ENCODE assay signal across 15 cellular contexts in the genomic region with DNA sequence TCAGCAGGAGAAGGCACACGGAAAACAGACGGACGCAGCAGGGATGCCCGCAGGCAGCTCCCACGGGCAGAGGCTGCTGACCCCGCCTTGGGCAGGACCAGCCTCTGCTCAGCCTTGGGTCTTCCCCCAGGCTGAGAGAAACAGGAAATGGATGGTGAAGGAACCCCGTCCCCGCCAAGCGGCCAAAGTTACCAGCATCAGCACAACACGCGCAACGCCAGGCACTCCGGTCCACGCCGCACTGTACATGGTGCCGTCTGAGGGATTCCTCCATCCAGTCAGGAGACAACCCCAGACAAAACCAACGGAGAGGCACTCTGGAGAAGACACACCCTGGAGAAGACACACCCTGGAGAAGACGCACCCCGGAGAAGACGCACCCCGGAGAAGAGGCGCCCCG. TPM values are rescaled to one million over a fixed set of nuclear protein-coding genes. Genes with fewer than 3 reads are reported as not detected.
DNase-seq lines count a peak whose midpoint lies in the region; ATAC-seq and TF ChIP-seq lines count a peak whose summit lies in the region.
"Had no signal": no experiment of that assay in that cellular context is flagged by ENCODE, and none has a peak within 500 bp of the region (broad histone marks: within the 10 kb centered on the region; RNA-seq: fewer than 3 reads in every experiment).

No MANE protein-coding gene starts in this region.

- TF ChIP-seq CTCF in RWPE1 (conservative IDR thresholded peaks at IDR 0.05; ENCODE audit: low read depth): no peak

- H3K23ac ChIP-seq in neuronal stem cell (ENCODE audit: low read depth, low read length, poor library complexity): no peak overlapping the region

- no peaks in the 10 kb centered on the region for H3K27me3 ChIP-seq in neuronal stem cell (ENCODE audit: control insufficient read depth in 3 of 3, insufficient read depth in 3 of 3, low read depth in 1 of 3, low read length in 3 of 3)
- no peaks in the 10 kb centered on the region for H3K27me3 ChIP-seq in MG63
- H3K27me3 ChIP-seq: BLaER1 treated with 17β-estradiol and CSF1 and Interleukin-3, amounts not matched to agents 10 nM and 100 nM had no signal

- no peak overlapping the region for H2BK5ac ChIP-seq in neuronal stem cell (ENCODE audit: low read length)

- peak; percentile 70 for DNase-seq in Right ventricle myocardium inferior (ENCODE audit: missing footprints)
- no peak for DNase-seq in Right ventricle myocardium superior
- no peak for DNase-seq in RWPE1 (ENCODE audit: low spot score)
- DNase-seq in neuronal stem cell (ENCODE audit: low spot score): no peak
- DNase-seq in MG63: no peak
- DNase-seq in NCI-H2196 (lab: John Stamatoyannopoulos, UW; ENCODE audit: unreplicated experiment): no peak
- DNase-seq in T1000 (lab: John Stamatoyannopoulos, UW): no peak
- DNase-seq: 8988T; Calu3; CD8-positive, alpha-beta T cell; DMS79 treated with DMSO at 0.1 percent for 48 hours; GF-D8; GOT3 had no signal

- CTCF ChIA-PET in RWPE1 (lab: Yijun Ruan, JAX): no interaction called here

- H3K4ac ChIP-seq in neuronal stem cell (ENCODE audit: low read length): no peak overlapping the region

- ATAC-seq in Right ventricle myocardium inferior: no peak
- ATAC-seq in Right ventricle myocardium superior (ENCODE audit: poor library complexity): no peak
- ATAC-seq: CD8-positive, alpha-beta T cell had no signal

- H3K14ac ChIP-seq in neuronal stem cell (ENCODE audit: low read length): no peak overlapping the region

- H3K4me3 ChIP-seq in neuronal stem cell (ENCODE audit: low read length in 2 of 2) (no peak overlapping the region), MG63 (no peak overlapping the region)
- H3K4me3 ChIP-seq: BLaER1 treated with 17β-estradiol and CSF1 and Interleukin-3, amounts not matched to agents 10 nM and 100 nM; HAP-1 had no signal

- no peak overlapping the region for H2BK15ac ChIP-seq in neuronal stem cell (ENCODE audit: low read length)

- H3K9me3 ChIP-seq in neuronal stem cell (replicated peaks in 1 of 2; ENCODE audit: control insufficient read depth in 2 of 2, insufficient read depth in 1 of 2, low read depth in 1 of 2, low read length in 2 of 2) (peaks cover 2% of the 10 kb centered on the region in 2 donors), MG63 (no peaks in the 10 kb centered on the region)
- H3K9me3 ChIP-seq: HAP-1 had no signal

- intact Hi-C loops in Right ventricle myocardium inferior (cut with DNase I) (no loop called here), Right ventricle myocardium superior (cut with DNase I) (no loop called here)

- H3K18ac ChIP-seq in neuronal stem cell (ENCODE audit: low read length): no peak overlapping the region

- no peak overlapping the region for H2AK5ac ChIP-seq in neuronal stem cell (ENCODE audit: low read depth, low read length)

- no peak overlapping the region for H2AFZ ChIP-seq in neuronal stem cell (ENCODE audit: low read length)

- no peaks in the 10 kb centered on the region for H3K4me1 ChIP-seq in neuronal stem cell (ENCODE audit: control insufficient read depth in 2 of 2, insufficient read depth in 1 of 2, low read depth in 1 of 2, low read length in 2 of 2)
- H3K4me1 ChIP-seq: HAP-1 had no signal

- H4K8ac ChIP-seq in neuronal stem cell (ENCODE audit: low read depth, low read length): no peak overlapping the region

- no peak overlapping the region for H4K91ac ChIP-seq in neuronal stem cell (ENCODE audit: low read depth, low read length, poor library complexity)

- H3K9ac ChIP-seq in neuronal stem cell (ENCODE audit: low read depth, low read length, poor library complexity): peak overlapping the region; percentile 44
- H3K9ac ChIP-seq: BLaER1 treated with 17β-estradiol and CSF1 and Interleukin-3, amounts not matched to agents 10 nM and 100 nM had no signal

- no CpG with 5 or more reads among the region's 23 CpGs for WGBS in neuronal stem cell (ENCODE audit: extremely low coverage in 2 of 2, insufficient read length in 2 of 2, insufficient replicate concordance in 1 of 2), 2 donors

- POLR2A ChIA-PET in RWPE1 (lab: Yijun Ruan, JAX; ENCODE audit: low non-redundant PET): no interaction called here

- peaks cover 11 to 15% of the 10 kb centered on the region in 2 donors for H3K36me3 ChIP-seq in neuronal stem cell (replicated peaks in 1 of 2; ENCODE audit: control insufficient read depth in 2 of 2, insufficient read depth in 2 of 2, low read length in 2 of 2)
- peaks cover 21% of the 10 kb centered on the region for H3K36me3 ChIP-seq in MG63

- H3K79me1 ChIP-seq in neuronal stem cell (ENCODE audit: low read depth, low read length): peaks cover 7% of the 10 kb centered on the region

- no peak overlapping the region for H2BK120ac ChIP-seq in neuronal stem cell (ENCODE audit: low read depth, low read length)

- H3K27ac ChIP-seq in RWPE1: peak overlapping the region; percentile 41
- no peak overlapping the region for H3K27ac ChIP-seq in neuronal stem cell (replicated peaks; ENCODE audit: low read length)
- H3K27ac ChIP-seq: BLaER1 treated with 17β-estradiol and CSF1 and Interleukin-3, amounts not matched to agents 10 nM and 100 nM had no signal

- no peak overlapping the region for H2BK12ac ChIP-seq in neuronal stem cell (ENCODE audit: low read length)

- no peak overlapping the region for H3K4me2 ChIP-seq in neuronal stem cell (ENCODE audit: insufficient read depth, low read length, poor library complexity, severe bottlenecking)

RNA-seq across cellular contexts. Expression of gene SBNO2, which starts 33.4 kb away (rescaled TPM):
- total RNA-seq in Right ventricle myocardium inferior (14.7 TPM), Right ventricle myocardium superior (15.1 TPM)
- 13.3 TPM for polyA plus RNA-seq in neuronal stem cell (2013, experiment 1 of 2)
- 13.9 TPM for polyA plus RNA-seq in neuronal stem cell (2013, experiment 2 of 2)
- 15.6 and 22.7 TPM in 2 replicates for total RNA-seq in MG63 (2014; rRNA removed; shearing (Covaris generic); ENCODE audit: low replicate concordance)

RNA-seq across cellular contexts. Expression of gene GPX4, which starts 36.9 kb away (rescaled TPM):
- 361 TPM for total RNA-seq in Right ventricle myocardium inferior
- 345 TPM for total RNA-seq in Right ventricle myocardium superior
- 755 TPM for polyA plus RNA-seq in neuronal stem cell (2013, experiment 1 of 2)
- polyA plus RNA-seq in neuronal stem cell (2013, experiment 2 of 2): 706 TPM
- total RNA-seq in MG63 (2014; rRNA removed; shearing (Covaris generic); ENCODE audit: low replicate concordance): 293 and 320 TPM in 2 replicates

RNA-seq across cellular contexts. Expression of gene POLR2E, which starts 45.5 kb away (rescaled TPM):
- 142 TPM for total RNA-seq in Right ventricle myocardium inferior
- 146 TPM for total RNA-seq in Right ventricle myocardium superior
- 201 TPM for polyA plus RNA-seq in neuronal stem cell (2013, experiment 1 of 2)
- 197 TPM for polyA plus RNA-seq in neuronal stem cell (2013, experiment 2 of 2)
- 128 and 157 TPM in 2 replicates for total RNA-seq in MG63 (2014; rRNA removed; shearing (Covaris generic); ENCODE audit: low replicate concordance)
